17 cellular contexts compared by ENCODE assay signal in genomic region chr11:120931057-120931779, GRCh38.
DNase-seq lines count a peak whose midpoint lies in the region; ATAC-seq and TF ChIP-seq lines count a peak whose summit lies in the region.
"Had no signal": no experiment of that assay in that cellular context is flagged by ENCODE, and none has a peak within 500 bp of the region (broad histone marks: within the 10 kb centered on the region; RNA-seq: fewer than 3 reads in every experiment).

No MANE protein-coding gene starts in this region.

- no peak overlapping the region for H3K4me2 ChIP-seq in DND-41 (ENCODE audit: insufficient read depth, low read length)

- H3K27ac ChIP-seq in DND-41 (ENCODE audit: low read length) (no peak overlapping the region), foreskin keratinocyte (no peak overlapping the region)
- H3K27ac ChIP-seq: ascending aorta, prostate gland, SJCRH30, transverse colon had no signal

- H2AFZ ChIP-seq in DND-41 (ENCODE audit: low read depth, low read length), result no peak overlapping the region

- peak; percentile 12 for TF ChIP-seq CTCF in DND-41 (IDR thresholded peaks at IDR 0.05; ENCODE audit: borderline replicate concordance, extremely low read depth, low read length, poor library complexity, severe bottlenecking)
- TF ChIP-seq CTCF in GM12872 (IDR thresholded peaks at IDR 0.05; ENCODE audit: insufficient read depth, low read depth, low read length), result peak; percentile 37; the same call in 1 of the 3 replicates
- no peak for TF ChIP-seq CTCF in NB4 (IDR thresholded peaks at IDR 0.05; ENCODE audit: low read depth, low read length)
- TF ChIP-seq CTCF in epithelial cell of proximal tubule (conservative IDR thresholded peaks at IDR 0.05; ENCODE audit: low read depth, low read length), result peak; percentile 31
- TF ChIP-seq CTCF in foreskin keratinocyte (conservative IDR thresholded peaks at IDR 0.05), result no peak

- H3K4me1 ChIP-seq in DND-41 (ENCODE audit: insufficient read depth, low read length) (no peaks in the 10 kb centered on the region), foreskin keratinocyte (no peaks in the 10 kb centered on the region)
- H3K4me1 ChIP-seq: ascending aorta, prostate gland, SJCRH30, transverse colon had no signal

- H3K79me2 ChIP-seq in DND-41 (ENCODE audit: insufficient read depth, low read length), result no peaks in the 10 kb centered on the region

- H3K27me3 ChIP-seq in DND-41 (ENCODE audit: insufficient read depth, low read length, poor library complexity), result no peaks in the 10 kb centered on the region
- H3K27me3 ChIP-seq in foreskin keratinocyte, result no peaks in the 10 kb centered on the region
- H3K27me3 ChIP-seq: ascending aorta, SJCRH30 had no signal

- no peak for TF ChIP-seq POLR2A in NB4 (IDR thresholded peaks at IDR 0.05; ENCODE audit: extremely low read depth, insufficient read length)

- H3K4me3 ChIP-seq in DND-41 (ENCODE audit: low read depth in 1 of 2, low read length in 2 of 2) (no peak overlapping the region), NB4 (ENCODE audit: low read depth, low read length) (no peak overlapping the region), epithelial cell of proximal tubule (ENCODE audit: low read depth, low read length) (no peak overlapping the region)
- H3K4me3 ChIP-seq: ascending aorta, prostate gland, SJCRH30, transverse colon had no signal

- H3K9ac ChIP-seq in DND-41 (ENCODE audit: low read depth, low read length), result no peak overlapping the region

- H4K20me1 ChIP-seq in DND-41 (ENCODE audit: insufficient read depth, low read length), result no peaks in the 10 kb centered on the region

- ATAC-seq in DND-41 (ENCODE audit: insufficient read depth, low read depth), result no peak
- ATAC-seq in foreskin keratinocyte, result no peak
- ATAC-seq: naive thymus-derived CD4-positive, alpha-beta T cell had no signal

- no peaks in the 10 kb centered on the region for H3K36me3 ChIP-seq in DND-41 (ENCODE audit: insufficient read depth, low read length)
- H3K36me3 ChIP-seq: ascending aorta, prostate gland, SJCRH30, transverse colon had no signal

- no peak for DNase-seq in DND-41
- peak; percentile 21 for DNase-seq in NB4 (ENCODE audit: low read depth)
- no peak for DNase-seq in epithelial cell of proximal tubule (ENCODE audit: low read depth)
- no peak for DNase-seq in foreskin keratinocyte
- DNase-seq in stimulated activated CD4-positive, alpha-beta T cell treated with anti-CD3 and anti-CD28 coated beads, Interleukin-4, amount 100 ng/mL, for 4 hours, result no peak
- no peak for DNase-seq in NCI-H187 treated with DMSO at 0.1 percent for 48 hours (lab: John Stamatoyannopoulos, UW)
- no peak for DNase-seq in NCI-H1930 (lab: John Stamatoyannopoulos, UW)
- DNase-seq: activated naive CD4-positive, alpha-beta T cell treated with anti-CD3 and anti-CD28 coated beads for 36 hours; Caco-2; mammary epithelial cell; naive thymus-derived CD4-positive, alpha-beta T cell; SJCRH30; stimulated activated naive CD4-positive, alpha-beta T cell; transverse colon had no signal

- H3K9me3 ChIP-seq in DND-41 (ENCODE audit: insufficient read depth, low read length, severe bottlenecking), result no peaks in the 10 kb centered on the region
- H3K9me3 ChIP-seq: ascending aorta, Caco-2, prostate gland, SJCRH30, transverse colon had no signal

Comparison
In these comparisons a context has a peak if more than half of its experiments do, and no peak if none do; other contexts are left out.
1. CTCF ChIP-seq: peak in DND-41 (single experiment), GM12872 (single experiment) and epithelial cell of proximal tubule (single experiment); none in NB4 (single experiment) and foreskin keratinocyte (single experiment).